ENCODE assay signal across 8 cellular contexts in the genomic region with DNA sequence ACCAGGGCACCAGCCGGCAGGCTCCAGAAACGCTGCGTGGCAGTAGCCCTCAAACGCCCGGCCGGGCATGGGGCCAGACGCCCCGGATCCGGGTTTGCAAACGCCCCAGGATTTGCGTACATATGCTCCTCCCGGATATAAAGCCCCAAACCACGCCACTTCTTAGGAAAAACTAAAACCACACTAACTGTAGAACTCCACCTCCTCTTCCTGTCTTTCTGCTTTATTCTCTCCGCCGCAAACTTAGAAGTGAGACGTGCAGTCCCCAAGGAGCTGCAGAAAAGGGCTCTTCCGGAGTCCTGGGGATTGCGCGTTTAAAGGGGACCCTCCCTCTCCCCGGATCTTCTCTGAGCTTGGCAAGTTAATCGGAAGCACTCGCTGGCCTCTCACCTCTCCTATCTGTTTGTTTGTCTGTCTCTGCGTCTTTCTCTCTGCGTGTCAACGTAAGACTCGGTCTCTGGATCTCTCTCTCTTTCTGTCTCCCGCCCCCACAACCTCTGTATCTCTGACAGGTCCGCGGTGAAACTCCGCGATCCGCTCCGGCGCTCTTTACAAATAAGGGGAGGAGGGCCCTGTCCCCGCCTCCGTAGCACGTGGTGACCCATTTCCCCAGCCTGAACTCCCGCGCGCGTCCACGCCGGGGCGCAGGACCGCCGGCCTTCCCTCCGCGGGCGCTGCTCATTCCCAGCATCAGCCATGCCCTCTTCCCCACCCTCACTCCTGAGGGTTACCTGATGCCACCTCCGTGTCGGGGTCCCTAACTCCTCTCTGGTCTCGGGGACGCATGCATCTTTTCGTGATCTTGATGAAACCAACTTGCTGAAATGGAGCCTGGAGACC. TPM values are rescaled to one million over a fixed set of nuclear protein-coding genes. Genes with fewer than 3 reads are reported as not detected.
DNase-seq lines count a peak whose midpoint lies in the region; ATAC-seq and TF ChIP-seq lines count a peak whose summit lies in the region.

SLC39A8 (minus strand) TSS at position 528 of the 840 bp plus-strand sequence. CDS start 820 bp downstream, outside the sequence.

- DNase-seq in EL (peak; percentile 78), RPMI8226 (peak; percentile 90), fibroblast of lung (ENCODE audit: low read depth in 2 of 2) (peak; percentile 66 to 84)
- DNase-seq in activated T-helper 1 cell treated with anti-CD3 and anti-CD28 coated beads, Interleukin-2, amount 50 U/mL, for 16 hours (ENCODE audit: low read depth in 1 of 2, low spot score in 1 of 2), result peak; percentile 66 to 80
- DNase-seq in natural killer cell treated with Interleukin-12 subunit alpha and Interleukin-12 subunit beta and Interleukin-15 and Interleukin-18, amount 100 ng/mL, for 72 hours (ENCODE audit: low spot score), result peak; percentile 91
- peak; percentile 91 for DNase-seq in stimulated activated naive CD4-positive, alpha-beta T cell treated with Interleukin-2 at 50 U/mL for 16 hours (lab: John Stamatoyannopoulos, UW)

- H3K4me3 Mint-ChIP-seq in natural killer cell treated with Interleukin-12 subunit alpha and Interleukin-12 subunit beta and Interleukin-15 and Interleukin-18, amount 100 ng/mL, for 72 hours, result peak within 1 kb of the TSS; percentile 92

- no peaks in the 10 kb centered on the region for H3K27me3 ChIP-seq in KMS-11 (ENCODE audit: insufficient read depth, low read depth)
- H3K27me3 ChIP-seq in fibroblast of lung (ENCODE audit: control insufficient read depth, insufficient read depth, low read length), result peaks cover 2% of the 10 kb centered on the region

- H3K9me3 ChIP-seq in fibroblast of lung (ENCODE audit: control insufficient read depth, insufficient read depth, low read depth, low read length), result no peaks in the 10 kb centered on the region

- TF ChIP-seq CTCF in KMS-11 (conservative IDR thresholded peaks at IDR 0.05; ENCODE audit: low read depth, low read length) (peak; percentile 89), fibroblast of lung (conservative IDR thresholded peaks at IDR 0.05 in 1 of 2, IDR thresholded peaks at IDR 0.05 in 1 of 2; ENCODE audit: low read depth in 1 of 2, low read length in 2 of 2) (peak; percentile 64 to 73)

- H3K36me3 ChIP-seq in KMS-11 (ENCODE audit: insufficient read depth) (no peaks in the 10 kb centered on the region), fibroblast of lung (ENCODE audit: control insufficient read depth, insufficient read depth, low read length) (no peaks in the 10 kb centered on the region)

- H3K4me3 ChIP-seq in KMS-11 (IDR thresholded peaks at IDR 0.05; ENCODE audit: insufficient read depth, low read depth, low read length) (peak within 1 kb of the TSS; percentile 61), fibroblast of lung (replicated peaks in 1 of 4; ENCODE audit: control extremely low read depth in 1 of 4, insufficient read depth in 1 of 4, low read depth in 3 of 4, low read length in 4 of 4) (peak within 1 kb of the TSS; percentile 75 to 90 (median 78))

- H3K9ac ChIP-seq in KMS-11 (peak within 1 kb of the TSS; percentile 84), fibroblast of lung (ENCODE audit: insufficient read depth, low read length) (peak within 1 kb of the TSS; percentile 27)

- peak; percentile 84 for ATAC-seq in GM21786 (IDR thresholded peaks at IDR 0.05; ENCODE audit: unreplicated experiment)
- ATAC-seq in natural killer cell treated with Interleukin-12 subunit alpha and Interleukin-12 subunit beta and Interleukin-15 and Interleukin-18, amount 100 ng/mL, for 72 hours, result peak; percentile 89 to 90

- H3K4me1 ChIP-seq in KMS-11 (ENCODE audit: low read depth, poor library complexity, severe bottlenecking) (peaks cover 19% of the 10 kb centered on the region), fibroblast of lung (ENCODE audit: control insufficient read depth, extremely low read depth, insufficient read depth, low read length) (no peaks in the 10 kb centered on the region)

- H4K20me1 ChIP-seq in KMS-11 (ENCODE audit: insufficient read depth), result no peaks in the 10 kb centered on the region
- no peaks in the 10 kb centered on the region for H4K20me1 ChIP-seq in fibroblast of lung (ENCODE audit: control insufficient read depth, extremely low read depth, insufficient read depth, low read length)

- H3K27ac ChIP-seq in KMS-11, result peak within 1 kb of the TSS; percentile 84
- no peak within 1 kb of the TSS for H3K27ac ChIP-seq in fibroblast of lung (ENCODE audit: insufficient read depth, low read length)

- H3K4me1 Mint-ChIP-seq in natural killer cell treated with Interleukin-12 subunit alpha and Interleukin-12 subunit beta and Interleukin-15 and Interleukin-18, amount 100 ng/mL, for 72 hours (ENCODE audit: low read depth in 2 of 2), result peaks cover 32 to 34% of the 10 kb centered on the region in 2 donors

- H3K4me2 ChIP-seq in KMS-11 (peak within 1 kb of the TSS; percentile 90), fibroblast of lung (ENCODE audit: extremely low read depth, insufficient read depth, low read length) (peak within 1 kb of the TSS; percentile 98)

- peaks cover 19% of the 10 kb centered on the region for H3K79me2 ChIP-seq in KMS-11 (ENCODE audit: insufficient read depth, low read depth)
- no peaks in the 10 kb centered on the region for H3K79me2 ChIP-seq in fibroblast of lung (ENCODE audit: control insufficient read depth, insufficient read depth, low read length)

- no peaks in the 10 kb centered on the region for H3K9me3 Mint-ChIP-seq in natural killer cell treated with Interleukin-12 subunit alpha and Interleukin-12 subunit beta and Interleukin-15 and Interleukin-18, amount 100 ng/mL, for 72 hours

- H3K36me3 Mint-ChIP-seq in natural killer cell treated with Interleukin-12 subunit alpha and Interleukin-12 subunit beta and Interleukin-15 and Interleukin-18, amount 100 ng/mL, for 72 hours, result peaks cover 5% of the 10 kb centered on the region

- peak within 1 kb of the TSS; percentile 89 to 90 for H3K27ac Mint-ChIP-seq in natural killer cell treated with Interleukin-12 subunit alpha and Interleukin-12 subunit beta and Interleukin-15 and Interleukin-18, amount 100 ng/mL, for 72 hours

- H2AFZ ChIP-seq in KMS-11 (ENCODE audit: low read depth) (peak within 1 kb of the TSS; percentile 90), fibroblast of lung (ENCODE audit: low read length) (peak within 1 kb of the TSS; percentile 98)

- no peaks in the 10 kb centered on the region for H3K27me3 Mint-ChIP-seq in natural killer cell treated with Interleukin-12 subunit alpha and Interleukin-12 subunit beta and Interleukin-15 and Interleukin-18, amount 100 ng/mL, for 72 hours

RNA-seq across cellular contexts. Expression of gene SLC39A8, which starts in this region (rescaled TPM):
- 4.5 and 8.5 TPM in 2 replicates for total RNA-seq in fibroblast of lung
- 0.72 and 1.2 TPM in 2 replicates for polyA plus RNA-seq in fibroblast of lung
- polyA plus RNA-seq in fibroblast of lung (2012), result 0.55 and 1.0 TPM in 2 replicates
- 0.96 TPM in 1 of 2 replicates, not detected in the other for polyA minus RNA-seq in fibroblast of lung (ENCODE audit: low replicate concordance)
- 10 to 100 TPM; 56.8 to 76.5 TPM for total RNA-seq in natural killer cell treated with Interleukin-12 subunit alpha and Interleukin-12 subunit beta and Interleukin-15 and Interleukin-18, amount 100 ng/mL, for 72 hours
